ENCODE assay signal across 1 cellular context in genomic region chr1:100352267-100353072, GRCh38.
A peak's percentile ranks its signal among the peaks of the same experiment; 100 is the strongest.
TF ChIP-seq lines count a peak whose summit lies in the region.

CDC14A (plus strand) TSS chr1:100352506; CDS start chr1:100352955, 449 bp downstream.

TF ChIP-seq in HepG2, 621 proteins besides CTCF, POLR2A, EP300 and RAD21 (continued from another document and continues in another):
- TF ChIP-seq ZNF672 (CRISPR knock-in tag; IDR thresholded peaks at IDR 0.05) (no peak), RBM22 (optimal IDR thresholded peaks at IDR 0.05; ENCODE audit: low read length) (peak; percentile 97), ZNF484 (CRISPR knock-in tag; IDR thresholded peaks at IDR 0.05; ENCODE audit: borderline replicate concordance, low read depth) (no peak), ZNF282 (IDR thresholded peaks at IDR 0.05; ENCODE audit: partially characterized antibody) (no peak), ZNF878 (CRISPR knock-in tag; IDR thresholded peaks at IDR 0.05) (no peak), ZBTB7B (CRISPR knock-in tag; IDR thresholded peaks at IDR 0.05) (peak; percentile 17; the same call in 1 of the 2 replicates), SRSF1 (optimal IDR thresholded peaks at IDR 0.05; ENCODE audit: low read depth, low read length) (peak; percentile 26), POGK (CRISPR knock-in tag; conservative IDR thresholded peaks at IDR 0.05) (peak; percentile 43; the same call in 1 of the 2 replicates), CEBPG (CRISPR knock-in tag; IDR thresholded peaks at IDR 0.05) (no peak), ZNF883 (CRISPR knock-in tag; IDR thresholded peaks at IDR 0.05; ENCODE audit: not compliant biosample characterization) (peak; percentile 17), NR3C1 (CRISPR knock-in tag; IDR thresholded peaks at IDR 0.05) (no peak), ZFYVE20 (CRISPR knock-in tag; IDR thresholded peaks at IDR 0.05; ENCODE audit: borderline replicate concordance, low read depth) (no peak), ZNF276 (CRISPR knock-in tag; IDR thresholded peaks at IDR 0.05; ENCODE audit: low read depth) (no peak), TRAFD1 (CRISPR knock-in tag; IDR thresholded peaks at IDR 0.05; ENCODE audit: borderline replicate concordance) (no peak), ZNF264 (CRISPR knock-in tag; IDR thresholded peaks at IDR 0.05) (no peak), RFX1 (IDR thresholded peaks at IDR 0.05) (peak; percentile 79), SMC3 (IDR thresholded peaks at IDR 0.05; ENCODE audit: low read length) (no peak), POGZ (CRISPR knock-in tag; IDR thresholded peaks at IDR 0.05) (no peak; the same call in 1 of the 2 replicates), ZFP90 (CRISPR knock-in tag; IDR thresholded peaks at IDR 0.05; ENCODE audit: borderline replicate concordance) (no peak), SAP130 (CRISPR knock-in tag; IDR thresholded peaks at IDR 0.05; ENCODE audit: low read depth) (peak; percentile 47), SAFB2 (CRISPR knock-in tag; IDR thresholded peaks at IDR 0.05; ENCODE audit: borderline replicate concordance, low read depth) (no peak), CENPBD1 (CRISPR knock-in tag; IDR thresholded peaks at IDR 0.05; ENCODE audit: borderline replicate concordance, low read depth) (no peak; the same call in 1 of the 2 replicates), ZNF253 (CRISPR knock-in tag; IDR thresholded peaks at IDR 0.05; ENCODE audit: borderline replicate concordance) (no peak), MAX (IDR thresholded peaks at IDR 0.05) (peak; percentile 41; the same call in 1 of the 2 replicates), HBP1 (CRISPR knock-in tag; IDR thresholded peaks at IDR 0.05; ENCODE audit: low read depth) (peak; percentile 2; the same call in 1 of the 2 replicates), ZNF737 (CRISPR knock-in tag; IDR thresholded peaks at IDR 0.05; ENCODE audit: borderline replicate concordance) (no peak), ZNF143 (CRISPR knock-in tag; IDR thresholded peaks at IDR 0.05) (no peak), ARNT (IDR thresholded peaks at IDR 0.05) (no peak), ZNF574 (CRISPR knock-in tag; IDR thresholded peaks at IDR 0.05) (no peak), PBX3 (CRISPR knock-in tag; IDR thresholded peaks at IDR 0.05; ENCODE audit: borderline replicate concordance) (no peak), ZNF614 (CRISPR knock-in tag; IDR thresholded peaks at IDR 0.05; ENCODE audit: borderline replicate concordance) (no peak; the same call in 1 of the 2 replicates), PRMT3 (CRISPR knock-in tag; IDR thresholded peaks at IDR 0.05; ENCODE audit: borderline replicate concordance, low read depth) (no peak), THAP8 (CRISPR knock-in tag; IDR thresholded peaks at IDR 0.05; ENCODE audit: borderline replicate concordance) (peak; percentile 82), HMGXB4 (CRISPR knock-in tag; IDR thresholded peaks at IDR 0.05; ENCODE audit: borderline replicate concordance in 1 of 2, low read depth in 1 of 2) (peak in 1 of 2 experiments; percentile 57; a peak in 3 of 4 replicates), BRD4 (CRISPR knock-in tag; IDR thresholded peaks at IDR 0.05) (0 out of 2 replicates have a peak, but pooled peaks have one; percentile 51), JUND (CRISPR knock-in tag; IDR thresholded peaks at IDR 0.05) (no peak), MLLT10 (CRISPR knock-in tag; IDR thresholded peaks at IDR 0.05) (no peak), ZNF142 (CRISPR knock-in tag; IDR thresholded peaks at IDR 0.05) (no peak)
